In the genomic region with DNA sequence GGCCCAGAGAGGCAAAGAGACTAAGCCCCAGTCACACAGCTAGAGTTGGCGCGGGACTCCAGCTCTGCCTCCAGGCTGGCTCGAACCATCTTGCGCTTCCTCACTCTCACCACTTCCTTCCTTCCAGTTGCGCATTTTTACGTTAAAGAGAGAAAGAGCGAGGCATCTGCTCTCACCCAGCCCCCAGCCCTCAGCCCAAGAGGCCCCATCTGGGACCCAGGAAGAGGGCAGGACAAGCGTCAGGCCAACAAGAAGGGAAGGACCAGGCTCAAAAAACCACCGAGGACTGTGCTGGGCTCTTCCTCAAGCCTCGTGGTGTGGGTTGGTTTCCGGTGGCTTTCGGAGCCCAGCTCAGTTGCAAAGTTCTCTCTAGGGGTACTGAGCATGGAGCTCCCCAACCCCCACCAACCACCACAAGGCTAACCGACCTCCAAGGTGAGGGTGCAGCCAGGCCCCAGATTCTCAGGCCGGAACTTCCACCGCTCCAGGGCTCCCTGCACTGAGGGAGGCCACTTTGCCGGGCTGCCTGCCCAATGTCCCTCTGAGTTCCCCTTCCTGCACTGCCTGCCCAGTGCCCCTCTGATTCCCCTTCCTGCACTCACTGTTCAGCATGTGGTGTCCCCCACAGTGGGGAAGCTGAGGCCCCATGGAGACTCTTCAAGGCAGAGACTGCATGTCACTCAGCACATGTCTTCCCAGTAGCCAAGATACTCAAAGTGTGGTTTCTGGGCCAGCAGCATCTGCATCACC, we compare ENCODE assay signal across 8 cellular contexts. TPM values are rescaled to one million over a fixed set of nuclear protein-coding genes. Genes with fewer than 3 reads are reported as not detected.
DNase-seq lines count a peak whose midpoint lies in the region; ATAC-seq and TF ChIP-seq lines count a peak whose summit lies in the region.

No MANE protein-coding gene starts in this region.

- ATAC-seq in HG02884 (IDR thresholded peaks at IDR 0.05; ENCODE audit: unreplicated experiment) (peak; percentile 59), right lobe of liver (peak; percentile 48 to 57 (median 54))
- ATAC-seq in activated CD8-positive, alpha-beta T cell treated with anti-CD3 and anti-CD28 coated beads, Interleukin-2, amount 10 ng/mL, durations not matched to agents 7 days and 5 days: peak; percentile 78

- H3K4me1 ChIP-seq in right lobe of liver: no peaks in the 10 kb centered on the region

- no peaks in the 10 kb centered on the region for H3K36me3 ChIP-seq in right lobe of liver

- H3K4me3 Mint-ChIP-seq in activated CD8-positive, alpha-beta T cell treated with anti-CD3 and anti-CD28 coated beads, Interleukin-2, amount 10 ng/mL, durations not matched to agents 7 days and 5 days: peak overlapping the region; percentile 57

- H3K27me3 ChIP-seq in right lobe of liver: no peaks in the 10 kb centered on the region

- intact Hi-C loops in right lobe of liver (cut with DNase I): no loop called here
- intact Hi-C loops in posterior vena cava (cut with DNase I): loop anchor here in 1 of 2 donors (5.0 kb wide), 1 partner anchor 454 kb away; no protein-coding TSS in a partner anchor

- POLR2A ChIA-PET in activated CD8-positive, alpha-beta T cell treated with anti-CD3 and anti-CD28 coated beads, Interleukin-2, amount 10 ng/mL, durations not matched to agents 7 days and 5 days (lab: Charles Lee): interaction anchor here (0.7 to 1.7 kb wide), 7 partner anchors 10 to 52 kb away, joined by 3 to 6 read pairs (median 4); a partner anchor contains a TSS

- H3K4me3 ChIP-seq in GM12865 (ENCODE audit: low read depth, low read length) (no peak overlapping the region), right lobe of liver (no peak overlapping the region)

- peak overlapping the region; percentile 97 for H3K27ac Mint-ChIP-seq in activated CD8-positive, alpha-beta T cell treated with anti-CD3 and anti-CD28 coated beads, Interleukin-2, amount 10 ng/mL, durations not matched to agents 7 days and 5 days

- no peaks in the 10 kb centered on the region for H3K9me3 Mint-ChIP-seq in activated CD8-positive, alpha-beta T cell treated with anti-CD3 and anti-CD28 coated beads, Interleukin-2, amount 10 ng/mL, durations not matched to agents 7 days and 5 days (ENCODE audit: insufficient read depth)

- peaks cover 85% of the 10 kb centered on the region for H3K4me1 Mint-ChIP-seq in activated CD8-positive, alpha-beta T cell treated with anti-CD3 and anti-CD28 coated beads, Interleukin-2, amount 10 ng/mL, durations not matched to agents 7 days and 5 days (ENCODE audit: low read depth)

- TF ChIP-seq POLR2A in right lobe of liver (IDR thresholded peaks at IDR 0.05): no peak

- CTCF ChIA-PET in activated CD8-positive, alpha-beta T cell treated with anti-CD3 and anti-CD28 coated beads, Interleukin-2, amount 10 ng/mL, durations not matched to agents 7 days and 5 days (lab: Charles Lee): interaction anchor here (1.1 to 2.8 kb wide), 7 partner anchors 10 to 56 kb away, joined by 3 to 14 read pairs (median 5); a partner anchor contains a TSS

- no peak overlapping the region for H3K27ac ChIP-seq in right lobe of liver

- H3K36me3 Mint-ChIP-seq in activated CD8-positive, alpha-beta T cell treated with anti-CD3 and anti-CD28 coated beads, Interleukin-2, amount 10 ng/mL, durations not matched to agents 7 days and 5 days (ENCODE audit: low read depth): peaks cover 35% of the 10 kb centered on the region

- no peaks in the 10 kb centered on the region for H3K27me3 Mint-ChIP-seq in activated CD8-positive, alpha-beta T cell treated with anti-CD3 and anti-CD28 coated beads, Interleukin-2, amount 10 ng/mL, durations not matched to agents 7 days and 5 days (ENCODE audit: low read depth)

- no peaks in the 10 kb centered on the region for H3K9me3 ChIP-seq in right lobe of liver

- TF ChIP-seq CTCF in GM12865 (IDR thresholded peaks at IDR 0.05; ENCODE audit: insufficient read depth, low read depth, low read length, missing control alignments) (no peak), right lobe of liver (IDR thresholded peaks at IDR 0.05) (no peak)

- WGBS in right lobe of liver (ENCODE audit: insufficient coverage, low coverage, low lambda C conversion rate, missing lambda C conversion rate): 23% methylated on average over 3 of the region's 16 CpGs

- DNase-seq in GM12865 (ENCODE audit: low read depth) (peak; percentile 32), right lobe of liver (no peak), NCI-H748 treated with DMSO at 0.1 percent for 48 hours (lab: John Stamatoyannopoulos, UW) (no peak), islet precursor cell (no peak), posterior vena cava (ENCODE audit: low spot score) (no peak), cortex of kidney (lab: John Stamatoyannopoulos, UW) (no peak)
- DNase-seq in activated CD8-positive, alpha-beta T cell treated with anti-CD3 and anti-CD28 coated beads, Interleukin-2, amount 10 ng/mL, durations not matched to agents 7 days and 5 days: peak; percentile 88

RNA-seq across cellular contexts. Expression of a gene that starts 35.9 kb away (rescaled TPM):
- 100 to 1,000 TPM; 103 to 106 TPM for total RNA-seq in activated CD8-positive, alpha-beta T cell treated with anti-CD3 and anti-CD28 coated beads, Interleukin-2, amount 10 ng/mL, durations not matched to agents 7 days and 5 days
- total RNA-seq in right lobe of liver: 1 to 10 TPM; 1.3 to 3.9 (median 3.0) TPM
- total RNA-seq in posterior vena cava: 1 to 10 TPM; 3.0 to 5.8 TPM

Comparison
In these comparisons a context has a peak if more than half of its experiments do, and no peak if none do; other contexts are left out.
1. DNase-seq: peak in GM12865 (single experiment) and activated CD8-positive, alpha-beta T cell treated with anti-CD3 and anti-CD28 coated beads, Interleukin-2, amount 10 ng/mL, durations not matched to agents 7 days and 5 days (single experiment); none in right lobe of liver (0 of 3), NCI-H748 treated with DMSO at 0.1 percent for 48 hours (single experiment), islet precursor cell (single experiment), posterior vena cava (single experiment) and cortex of kidney (single experiment).
2. RNA of a gene that starts 35.9 kb away (total RNA-seq): 103 to 106 TPM in activated CD8-positive, alpha-beta T cell treated with anti-CD3 and anti-CD28 coated beads, Interleukin-2, amount 10 ng/mL, durations not matched to agents 7 days and 5 days; 3.0 to 5.8 TPM in posterior vena cava and 1.3 to 3.9 TPM in right lobe of liver; every median in the first group is over 10 times any median in the second.
3. Peak in every context shown above with its lines, with median percentiles within 50 percentile points of each other: ATAC-seq.